ENCODE assay signal across 1 cellular context in genomic region chr7:98399903-98400537, GRCh38.
TF ChIP-seq lines count a peak whose summit lies in the region.

No MANE protein-coding gene starts in this region.

TF ChIP-seq in IMR-90, 13 proteins besides CTCF, POLR2A, EP300 and RAD21:
- TF ChIP-seq NFE2L2 (IDR thresholded peaks at IDR 0.05; ENCODE audit: low read depth, low read length): no peak
